24 cellular contexts compared by ENCODE assay signal in the genomic region with DNA sequence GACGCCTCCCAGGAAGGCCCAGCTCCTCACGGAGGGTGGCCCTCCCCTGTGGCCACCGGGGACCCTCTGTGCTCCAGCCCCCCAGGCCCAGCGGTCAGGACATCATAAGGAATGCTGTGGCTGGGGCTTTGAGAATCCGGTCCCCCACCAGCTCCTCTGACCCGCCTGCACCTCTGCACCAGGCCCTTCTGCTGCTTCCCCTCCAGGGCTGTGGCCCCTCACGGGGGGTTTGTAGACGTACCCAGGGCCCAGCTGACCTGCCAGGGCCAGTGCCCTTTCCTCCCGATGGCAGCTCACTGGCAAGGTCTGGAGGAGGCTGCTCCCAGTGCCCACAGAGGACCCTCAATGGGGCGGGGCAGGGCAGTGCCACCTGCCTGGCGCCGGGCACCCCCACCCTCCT.
"Had no signal": no experiment of that assay in that cellular context is flagged by ENCODE, and none has a peak within 500 bp of the region (broad histone marks: within the 10 kb centered on the region; RNA-seq: fewer than 3 reads in every experiment).

No MANE protein-coding gene starts in this region.

- DNase-seq: stimulated activated CD4-positive, alpha-beta T cell treated with anti-CD3 and anti-CD28 coated beads, Interleukin-2, amount 100 ng/mL, for 48 hours; stimulated activated CD4-positive, alpha-beta T cell treated with anti-CD3 and anti-CD28 coated beads, Interleukin-4, amount 100 ng/mL, for 1 hour; stimulated activated CD4-positive, alpha-beta T cell treated with anti-CD3 and anti-CD28 coated beads, Interleukin-4, amount 100 ng/mL, for 24 hours; stimulated activated CD4-positive, alpha-beta T cell treated with anti-CD3 and anti-CD28 coated beads, Interleukin-4, amount 100 ng/mL, for 4 hours; stimulated activated CD8-positive, alpha-beta memory T cell treated with anti-CD3 and anti-CD28 coated beads, Interleukin-4, amount 100 ng/mL, for 48 hours; stimulated activated naive B cell treated with anti-CD40 and anti-IgM and Interleukin-4, amounts not matched to agents 10 μg/mL and 1 μg/mL and 100 μg/mL, for 72 hours; stimulated activated naive CD4-positive, alpha-beta T cell; stimulated activated naive CD4-positive, alpha-beta T cell treated with Interleukin-2 at 50 U/mL for 16 hours; stimulated activated naive CD8-positive, alpha-beta T cell treated with anti-CD3 and anti-CD28 coated beads, Interleukin-15, amount 100 ng/mL, for 72 hours; stimulated activated naive CD8-positive, alpha-beta T cell treated with anti-CD3 and anti-CD28 coated beads, Interleukin-15, Interleukin-2, amounts not matched to agents 100 U/mL and 50 U/mL, for 24 hours; stomach; tibial artery; transverse colon; trophoblast cell; upper lobe of right lung had no signal

- H3K4me3 ChIP-seq: stomach, suprapubic skin, testis, thoracic aorta, thyroid gland, tibial artery, tibial nerve, transverse colon, upper lobe of left lung, upper lobe of right lung, vagina had no signal

- H3K27ac ChIP-seq: stomach, suprapubic skin, testis, thoracic aorta, thyroid gland, tibial artery, tibial nerve, transverse colon, upper lobe of left lung, upper lobe of right lung, vagina had no signal

- H3K9me3 ChIP-seq: stomach, suprapubic skin, testis, thoracic aorta, thyroid gland, tibial artery, tibial nerve, transverse colon, upper lobe of left lung, upper lobe of right lung, vagina had no signal

- H3K27me3 ChIP-seq: testis, thyroid gland, upper lobe of left lung, vagina had no signal

- H3K36me3 ChIP-seq: stomach, suprapubic skin, thoracic aorta, thyroid gland, tibial artery, tibial nerve, transverse colon, upper lobe of left lung, upper lobe of right lung, vagina had no signal

- H3K4me1 ChIP-seq: suprapubic skin, thyroid gland, tibial artery, transverse colon, upper lobe of left lung, upper lobe of right lung, vagina had no signal

- ATAC-seq: stimulated activated effector memory CD8-positive, alpha-beta T cell treated with anti-CD3 and anti-CD28 coated beads, Interleukin-12 subunit alpha, Interleukin-12 subunit beta, amount 100 ng/mL, for 72 hours; stimulated activated memory B cell treated with anti-CD40 and anti-IgM and Interleukin-4, amounts not matched to agents 10 μg/mL and 1 μg/mL and 100 μg/mL, for 72 hours; stimulated activated naive B cell treated with anti-CD40 and anti-IgM and Interleukin-4, amounts not matched to agents 10 μg/mL and 1 μg/mL and 100 μg/mL, for 72 hours; stimulated activated naive CD8-positive, alpha-beta T cell treated with anti-CD3 and anti-CD28 coated beads, Interleukin-15, amount 100 ng/mL, for 72 hours; stimulated activated naive CD8-positive, alpha-beta T cell treated with anti-CD3 and anti-CD28 coated beads, Interleukin-15, Interleukin-2, amounts not matched to agents 100 U/mL and 50 U/mL, for 24 hours; upper lobe of right lung had no signal
